9 cellular contexts compared by ENCODE assay signal in the genomic region with DNA sequence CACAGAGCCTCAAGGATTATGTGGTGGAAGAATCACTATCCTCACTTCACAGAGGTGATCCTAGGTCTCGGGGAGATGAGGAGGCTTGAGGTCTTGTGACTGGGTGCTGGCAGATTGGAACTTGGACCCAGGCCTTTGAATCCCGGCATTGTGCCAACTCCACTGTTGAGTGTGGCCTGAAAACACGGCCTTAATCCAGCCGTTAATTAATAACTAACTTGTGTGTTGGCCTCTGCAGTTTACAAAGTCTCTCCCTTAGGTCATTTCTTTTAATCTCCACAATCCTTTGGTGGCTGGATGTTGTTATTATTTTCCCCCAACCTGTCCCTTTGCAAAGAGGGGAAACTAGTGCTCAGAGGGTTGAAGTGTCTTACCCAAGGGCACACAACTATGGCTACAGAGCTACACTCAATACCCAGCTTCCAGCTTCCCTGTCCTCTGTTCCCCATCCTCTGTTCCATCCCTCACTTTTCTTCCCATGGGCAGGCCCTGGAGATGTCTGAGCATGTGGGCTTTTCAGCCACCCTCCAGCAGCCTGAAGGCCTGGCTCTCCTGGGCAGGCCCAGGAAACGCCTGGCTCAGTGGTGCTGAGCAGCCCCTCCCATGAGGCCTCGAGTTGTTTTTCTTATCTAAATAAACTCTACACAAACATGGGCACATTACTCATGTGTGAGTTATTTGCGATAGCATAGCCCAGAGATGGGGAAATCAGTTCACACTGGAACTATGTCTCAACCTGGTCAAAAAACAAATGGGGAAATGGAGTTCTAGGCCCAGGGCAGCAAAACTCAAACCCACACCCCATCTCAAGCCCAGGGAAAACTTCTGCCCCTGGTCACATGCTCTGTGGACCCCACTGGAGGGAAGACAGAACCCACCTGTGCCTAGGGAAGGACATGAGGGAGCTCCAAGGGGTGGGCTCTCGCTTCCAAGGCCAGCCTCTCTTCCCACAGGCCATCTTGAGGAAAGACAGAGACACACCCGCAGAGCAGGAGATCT. TPM values are rescaled to one million over a fixed set of nuclear protein-coding genes. Genes with fewer than 3 reads are reported as not detected.
DNase-seq lines count a peak whose midpoint lies in the region; FAIRE-seq and TF ChIP-seq lines count a peak whose summit lies in the region.
"Had no signal": no experiment of that assay in that cellular context is flagged by ENCODE, and none has a peak within 500 bp of the region (broad histone marks: within the 10 kb centered on the region; RNA-seq: fewer than 3 reads in every experiment).

No MANE protein-coding gene starts in this region.

- WGBS in mesodermal cell (ENCODE audit: insufficient coverage in 2 of 2), 2 experiments: 75 to 98% methylated on average over 5 of the region's 9 CpGs

- H3K4me1 ChIP-seq in colonic mucosa: peaks cover 14% of the 10 kb centered on the region
- H3K4me1 ChIP-seq in mesodermal cell (ENCODE audit: control insufficient read depth, insufficient read depth, low read length, poor library complexity, severe bottlenecking): peaks cover 49% of the 10 kb centered on the region
- H3K4me1 ChIP-seq in effector memory CD4-positive, alpha-beta T cell (ENCODE audit: control insufficient read depth, insufficient read depth, low read length, poor library complexity, severe bottlenecking): no peaks in the 10 kb centered on the region

- no peaks in the 10 kb centered on the region for H3K27me3 Mint-ChIP-seq in activated CD4-positive, alpha-beta T cell treated with anti-CD3 and anti-CD28 coated beads, Interleukin-2, amount 10 ng/mL, durations not matched to agents 24 days and 14 days
- H3K27me3 Mint-ChIP-seq: CD4-positive, alpha-beta memory T cell had no signal

- H3K4me3 Mint-ChIP-seq in activated CD4-positive, alpha-beta T cell treated with anti-CD3 and anti-CD28 coated beads, Interleukin-2, amount 10 ng/mL, durations not matched to agents 24 days and 14 days: no peak overlapping the region
- H3K4me3 Mint-ChIP-seq: CD4-positive, alpha-beta memory T cell had no signal

- intact Hi-C loops in activated CD4-positive, alpha-beta T cell treated with anti-CD3 and anti-CD28 coated beads, Interleukin-2, amount 10 ng/mL, durations not matched to agents 24 days and 14 days (cut with micrococcal nuclease): no loop called here
- intact Hi-C loops in colonic mucosa (cut with DNase I): no loop called here

- peaks cover 20% of the 10 kb centered on the region for H3K4me1 Mint-ChIP-seq in activated CD4-positive, alpha-beta T cell treated with anti-CD3 and anti-CD28 coated beads, Interleukin-2, amount 10 ng/mL, durations not matched to agents 24 days and 14 days

- H3K4me3 ChIP-seq in colonic mucosa (no peak overlapping the region), mesodermal cell (ENCODE audit: extremely low read depth, insufficient read depth, low read length, poor library complexity, severe bottlenecking) (no peak overlapping the region)
- H3K4me3 ChIP-seq in effector memory CD4-positive, alpha-beta T cell (ENCODE audit: insufficient read depth, low read depth, low read length, poor library complexity, severe bottlenecking): no peak overlapping the region

- H3K9me3 ChIP-seq in colonic mucosa (no peaks in the 10 kb centered on the region), mesodermal cell (ENCODE audit: control insufficient read depth, low read length) (no peaks in the 10 kb centered on the region)
- no peaks in the 10 kb centered on the region for H3K9me3 ChIP-seq in effector memory CD4-positive, alpha-beta T cell (ENCODE audit: control insufficient read depth, low read length)

- H3K27me3 ChIP-seq in colonic mucosa: no peaks in the 10 kb centered on the region
- H3K27me3 ChIP-seq in effector memory CD4-positive, alpha-beta T cell (replicated peaks; ENCODE audit: control insufficient read depth, insufficient read depth, low read length, poor library complexity, severe bottlenecking): no peaks in the 10 kb centered on the region

- FAIRE-seq in D721Med (lab: Jason Lieb, UNC): no peak

- peak overlapping the region; percentile 28 for H3K27ac Mint-ChIP-seq in activated CD4-positive, alpha-beta T cell treated with anti-CD3 and anti-CD28 coated beads, Interleukin-2, amount 10 ng/mL, durations not matched to agents 24 days and 14 days

- H3K9me3 Mint-ChIP-seq in activated CD4-positive, alpha-beta T cell treated with anti-CD3 and anti-CD28 coated beads, Interleukin-2, amount 10 ng/mL, durations not matched to agents 24 days and 14 days: no peaks in the 10 kb centered on the region
- H3K9me3 Mint-ChIP-seq: CD4-positive, alpha-beta memory T cell had no signal

- H3K36me3 ChIP-seq in colonic mucosa (no peaks in the 10 kb centered on the region), mesodermal cell (ENCODE audit: control insufficient read depth, insufficient read depth, low read length) (no peaks in the 10 kb centered on the region)
- H3K36me3 ChIP-seq in effector memory CD4-positive, alpha-beta T cell (ENCODE audit: control insufficient read depth, insufficient read depth, low read length): no peaks in the 10 kb centered on the region

- H3K27ac ChIP-seq in colonic mucosa: peak overlapping the region; percentile 90
- peak overlapping the region; percentile 95 for H3K27ac ChIP-seq in mesodermal cell (ENCODE audit: low read depth, low read length, severe bottlenecking)
- no peak overlapping the region for H3K27ac ChIP-seq in effector memory CD4-positive, alpha-beta T cell (ENCODE audit: insufficient read depth, low read length, poor library complexity, severe bottlenecking)

- H3K36me3 Mint-ChIP-seq in activated CD4-positive, alpha-beta T cell treated with anti-CD3 and anti-CD28 coated beads, Interleukin-2, amount 10 ng/mL, durations not matched to agents 24 days and 14 days (ENCODE audit: low read depth): no peaks in the 10 kb centered on the region
- H3K36me3 Mint-ChIP-seq: CD4-positive, alpha-beta memory T cell had no signal

- no peak for TF ChIP-seq CTCF in colonic mucosa (IDR thresholded peaks at IDR 0.05)
- TF ChIP-seq CTCF in D721Med (IDR thresholded peaks at IDR 0.05; ENCODE audit: insufficient read depth, missing control alignments): no peak

- DNase-seq in activated CD4-positive, alpha-beta T cell treated with anti-CD3 and anti-CD28 coated beads, Interleukin-2, amount 10 ng/mL, durations not matched to agents 24 days and 14 days: no peak
- DNase-seq in activated CD4-positive, alpha-beta T cell treated with anti-CD3 and anti-CD28 coated beads, Interleukin-2, amount 50 U/mL, for 1 hour: no peak
- DNase-seq in colonic mucosa: peak; percentile 86
- no peak for DNase-seq in iPS-NIHi7 (ENCODE audit: extremely low spot score)
- no peak for DNase-seq in effector memory CD4-positive, alpha-beta T cell
- no peak for DNase-seq in D721Med (ENCODE audit: insufficient read length, low spot score)
- DNase-seq in SK-N-DZ (ENCODE audit: low spot score): no peak
- DNase-seq: CD4-positive, alpha-beta memory T cell had no signal

- H3K9ac ChIP-seq in colonic mucosa (ENCODE audit: low read depth in 2 of 2, low read length in 2 of 2): peak overlapping the region; percentile 16 to 81

RNA-seq across cellular contexts. Expression of gene SMAD3, which starts 16.8 kb away (rescaled TPM):
- 59.9 and 61.6 TPM in 2 replicates for total RNA-seq in activated CD4-positive, alpha-beta T cell treated with anti-CD3 and anti-CD28 coated beads, Interleukin-2, amount 10 ng/mL, durations not matched to agents 24 days and 14 days
- total RNA-seq in colonic mucosa: 10 to 100 TPM; 38.6 to 62.1 TPM
- polyA plus RNA-seq in mesodermal cell (2013, experiment 1 of 2): 38.8 TPM
- 36.1 TPM for polyA plus RNA-seq in mesodermal cell (2013, experiment 2 of 2)
- polyA plus RNA-seq in SK-N-DZ (2014; cell fraction: cytosol; rRNA removed): 9.6 and 9.9 TPM in 2 replicates
- polyA plus RNA-seq in SK-N-DZ (2014; cell fraction: nucleus; rRNA removed): 9.2 and 14.6 TPM in 2 replicates
